In genomic region chr3:52338131-52338530, GRCh38 we compare ENCODE assay signal across 8 cellular contexts. TPM values are rescaled to one million over a fixed set of nuclear protein-coding genes. Genes with fewer than 3 reads are reported as not detected.
DNase-seq lines count a peak whose midpoint lies in the region; ATAC-seq and TF ChIP-seq lines count a peak whose summit lies in the region.
"Not testable (repeated sequence)": the region's sequence is repeated elsewhere in the genome, so short reads cannot be mapped to it uniquely, and the experiment has no call there.

No MANE protein-coding gene starts in this region.

- not testable (repeated sequence) for H3K79me2 ChIP-seq in GM23248 (ENCODE audit: insufficient read depth); SK-N-SH (ENCODE audit: insufficient read depth)

- DNase-seq in GM23248 (peak; percentile 57), LHCN-M2 (ENCODE audit: low read depth) (peak; percentile 24), cardiac fibroblast (ENCODE audit: low read depth in 2 of 2) (peak; percentile 12 to 40), fibroblast of peridontal ligament (ENCODE audit: extremely low read depth) (peak; percentile 12), Right ventricle myocardium superior (peak; percentile 3), renal cortical epithelial cell (ENCODE audit: low read depth) (peak; percentile 26)
- DNase-seq in SK-N-SH = not testable (repeated sequence)

- H3K27me3 ChIP-seq in BLaER1 treated with 17β-estradiol and CSF1 and Interleukin-3, amounts not matched to agents 10 nM and 100 nM; GM23248 (replicated peaks; ENCODE audit: insufficient read depth); SK-N-SH (ENCODE audit: insufficient read depth): not testable (repeated sequence)

- not testable (repeated sequence) for TF ChIP-seq CTCF in SK-N-SH (IDR thresholded peaks at IDR 0.05); cardiac fibroblast (IDR thresholded peaks at IDR 0.05; ENCODE audit: low read depth, low read length)

- peaks cover 33 to 58% (median 46%) of the 10 kb centered on the region in 10 experiments for H3K4me1 ChIP-seq in BLaER1 treated with 17β-estradiol and CSF1 and Interleukin-3, amounts not matched to agents 10 nM and 100 nM
- H3K4me1 ChIP-seq in GM23248 (ENCODE audit: insufficient read depth) = peaks cover 11% of the 10 kb centered on the region
- not testable (repeated sequence) for H3K4me1 ChIP-seq in SK-N-SH (ENCODE audit: control insufficient read depth in 1 of 2, insufficient read depth in 2 of 2, low read depth in 1 of 2, low read length in 1 of 2)

- not testable (repeated sequence) for H4K20me1 ChIP-seq in BLaER1 treated with 17β-estradiol and CSF1 and Interleukin-3, amounts not matched to agents 10 nM and 100 nM; GM23248 (ENCODE audit: insufficient read depth); SK-N-SH (ENCODE audit: insufficient read depth)

- H3K9ac ChIP-seq in BLaER1 treated with 17β-estradiol and CSF1 and Interleukin-3, amounts not matched to agents 10 nM and 100 nM = peak overlapping the region in 6 of 11 experiments; percentile 15 to 41 (median 28); a peak in 3 of 22 replicates
- not testable (repeated sequence) for H3K9ac ChIP-seq in GM23248, SK-N-SH

- not testable (repeated sequence) for H3K9me2 ChIP-seq in GM23248 (ENCODE audit: insufficient read depth); SK-N-SH

- not testable (repeated sequence) for H2AFZ ChIP-seq in GM23248; SK-N-SH (ENCODE audit: low read depth)

- POLR2A ChIA-PET in SK-N-SH (lab: Yijun Ruan, JAX) = interaction anchor here (0.6 kb wide), 1 partner anchor 61 kb away, joined by 3 read pairs; no protein-coding TSS in a partner anchor

- peak overlapping the region in 3 of 11 experiments; percentile 1 to 25 (median 12); a peak in 1 of 22 replicates for H3K27ac ChIP-seq in BLaER1 treated with 17β-estradiol and CSF1 and Interleukin-3, amounts not matched to agents 10 nM and 100 nM
- H3K27ac ChIP-seq in GM23248; SK-N-SH (ENCODE audit: low read depth in 2 of 2, low read length in 1 of 2): not testable (repeated sequence)

- not testable (repeated sequence) for H3K9me3 ChIP-seq in BLaER1 treated with 17β-estradiol and CSF1 and Interleukin-3, amounts not matched to agents 10 nM and 100 nM (replicated peaks in 1 of 11); GM23248 (ENCODE audit: low read depth); SK-N-SH

- H3K36me3 ChIP-seq in BLaER1 treated with 17β-estradiol and CSF1 and Interleukin-3, amounts not matched to agents 10 nM and 100 nM = peaks cover 0 to 43% (median 12%) of the 10 kb centered on the region in 11 experiments; a peak in 9 of 22 replicates
- not testable (repeated sequence) for H3K36me3 ChIP-seq in GM23248 (ENCODE audit: low read depth); SK-N-SH (replicated peaks in 1 of 2; ENCODE audit: control insufficient read depth in 1 of 2, insufficient read depth in 2 of 2, low read length in 1 of 2)

- WGBS in GM23248 (ENCODE audit: low coverage in 1 of 2, low lambda C conversion rate in 2 of 2, missing lambda C conversion rate in 2 of 2), 2 experiments = 48 to 58% methylated on average over 8 of the region's 8 CpGs
- 71% methylated on average over 8 of the region's 8 CpGs for WGBS in SK-N-SH (ENCODE audit: low lambda C conversion rate)

- not testable (repeated sequence) for TF ChIP-seq RAD21 in SK-N-SH (IDR thresholded peaks at IDR 0.05; ENCODE audit: low read length)

- not testable (repeated sequence) for TF ChIP-seq EP300 in SK-N-SH (IDR thresholded peaks at IDR 0.05; ENCODE audit: borderline replicate concordance in 1 of 2, low read depth in 1 of 2, low read length in 1 of 2)

- H3K4me2 ChIP-seq in BLaER1 treated with 17β-estradiol and CSF1 and Interleukin-3, amounts not matched to agents 10 nM and 100 nM = peak overlapping the region in 2 of 11 experiments; percentile 17 to 18; a peak in 1 of 22 replicates
- H3K4me2 ChIP-seq in GM23248 (ENCODE audit: unreplicated experiment) (peak overlapping the region; percentile 59), SK-N-SH (0 out of 2 replicates have a peak overlapping the region, but pooled peaks have one; percentile 7)

- H3K4me3 ChIP-seq in BLaER1 treated with 17β-estradiol and CSF1 and Interleukin-3, amounts not matched to agents 10 nM and 100 nM; GM23248; SK-N-SH (ENCODE audit: low read depth in 2 of 2, low read length in 1 of 2); cardiac fibroblast (replicated peaks in 1 of 2; ENCODE audit: low read depth in 2 of 2, low read length in 2 of 2): not testable (repeated sequence)

- intact Hi-C loops in Right ventricle myocardium superior (cut with DNase I) = not testable (repeated sequence)

- ATAC-seq in Right ventricle myocardium superior (ENCODE audit: poor library complexity) = not testable (repeated sequence)

- CTCF ChIA-PET in SK-N-SH (lab: Yijun Ruan, JAX) = interaction anchor here (1.2 to 32.8 kb wide), 16 partner anchors 10 to 115 kb away, joined by 4 to 504 read pairs (median 19); partner anchors contain the start of genes GLYCTK, SEMA3G, TLR9 and TWF2

- in situ Hi-C loops in GM23248 (cut with MboI) = not testable (repeated sequence)

- peaks cover 18% of the 10 kb centered on the region; the same call in 1 of the 2 replicates for H3F3A ChIP-seq in GM23248 (ENCODE audit: insufficient read depth)
- H3F3A ChIP-seq in SK-N-SH (replicated peaks; ENCODE audit: insufficient read depth) = not testable (repeated sequence)

TF ChIP-seq in SK-N-SH, 30 proteins besides CTCF, POLR2A, EP300 and RAD21:
- 0 out of 2 replicates have a peak, but pooled peaks have one; percentile 22 for TF ChIP-seq RXRA (IDR thresholded peaks at IDR 0.05; ENCODE audit: borderline replicate concordance, low read depth)
TF ChIP-seq in SK-N-SH: peak in this region for 1; not testable (repeated sequence) for 29.

RNA-seq across cellular contexts. Expression of gene DNAH1, which starts 22.0 kb away (rescaled TPM):
- 4.0 and 7.0 TPM in 2 replicates for total RNA-seq in GM23248 (2014; rRNA removed; shearing (Covaris generic))
- polyA plus RNA-seq in GM23248 (2016; fragmentation: Nextera tagmentation; extraction: Ambion mirVana) = 0.81 and 0.89 TPM in 2 replicates
- 0.71 and 2.1 TPM in 2 replicates for total RNA-seq in LHCN-M2 (2014; rRNA removed)
- polyA plus RNA-seq in LHCN-M2 (2012) = 0.53 TPM
- polyA plus RNA-seq in SK-N-SH (2012; rRNA removed) = 5.1 and 6.7 TPM in 2 replicates
- 1.2 and 1.4 TPM in 2 replicates for polyA plus RNA-seq in SK-N-SH (2012; cell fraction: cytosol; rRNA removed)
- polyA plus RNA-seq in SK-N-SH (2012; cell fraction: nucleus; rRNA removed) = 34.4 and 46.8 TPM in 2 replicates
- total RNA-seq in Right ventricle myocardium superior = 1.9 TPM
- total RNA-seq in renal cortical epithelial cell = 0.35 and 2.3 TPM in 2 replicates

RNA-seq across cellular contexts. Expression of gene GLYCTK, which starts 50.5 kb away (rescaled TPM):
- total RNA-seq in GM23248 (2014; rRNA removed; shearing (Covaris generic)) = 4.9 and 10.0 TPM in 2 replicates
- polyA plus RNA-seq in GM23248 (2016; fragmentation: Nextera tagmentation; extraction: Ambion mirVana) = 2.5 and 2.7 TPM in 2 replicates
- 13.0 and 20.4 TPM in 2 replicates for total RNA-seq in LHCN-M2 (2014; rRNA removed)
- polyA plus RNA-seq in LHCN-M2 (2012) = 8.9 TPM
- 16.8 and 18.8 TPM in 2 replicates for polyA plus RNA-seq in SK-N-SH (2012; rRNA removed)
- 4.5 and 7.4 TPM in 2 replicates for polyA plus RNA-seq in SK-N-SH (2012; cell fraction: cytosol; rRNA removed)
- 76.2 and 100 TPM in 2 replicates for polyA plus RNA-seq in SK-N-SH (2012; cell fraction: nucleus; rRNA removed)
- total RNA-seq in Right ventricle myocardium superior = 5.3 TPM
- 4.2 and 11.3 TPM in 2 replicates for total RNA-seq in renal cortical epithelial cell

RNA-seq across cellular contexts. Expression of gene WDR82, which starts 59.7 kb away (rescaled TPM):
- total RNA-seq in GM23248 (2014; rRNA removed; shearing (Covaris generic)) = 45.3 and 56.1 TPM in 2 replicates
- polyA plus RNA-seq in GM23248 (2016; fragmentation: Nextera tagmentation; extraction: Ambion mirVana) (16.1 and 18.7 TPM in 2 replicates), SK-N-SH (2012; rRNA removed) (41.2 and 57.8 TPM in 2 replicates)
- total RNA-seq in LHCN-M2 (2014; rRNA removed) (44.5 and 58.0 TPM in 2 replicates), Right ventricle myocardium superior (61.0 TPM), renal cortical epithelial cell (73.5 and 90.8 TPM in 2 replicates)
- 41.3 TPM for polyA plus RNA-seq in LHCN-M2 (2012)
- polyA plus RNA-seq in SK-N-SH (2012; cell fraction: cytosol; rRNA removed) = 55.6 and 67.2 TPM in 2 replicates
- polyA plus RNA-seq in SK-N-SH (2012; cell fraction: nucleus; rRNA removed) = 11.1 and 24.5 TPM in 2 replicates
